ENCODE assay signal across 1 cellular context in the genomic region with DNA sequence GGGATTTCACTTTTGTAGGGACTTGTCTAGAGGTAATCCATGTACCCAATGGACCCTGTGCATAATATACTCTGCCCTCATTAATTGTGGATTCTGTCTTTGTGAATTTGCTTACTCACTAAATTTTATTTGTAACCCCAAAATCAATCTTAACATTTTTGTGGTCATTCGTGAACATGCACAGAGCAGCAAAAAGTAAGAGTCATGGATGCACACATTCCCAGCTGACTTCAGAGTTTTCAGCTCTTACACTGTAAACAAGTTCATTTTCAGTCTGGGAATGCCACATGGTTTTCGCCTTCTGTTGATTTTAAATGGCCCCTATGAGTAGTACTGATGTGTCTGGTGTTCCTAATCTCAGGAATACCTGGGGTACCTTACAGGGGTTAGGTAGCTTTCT.
TF ChIP-seq lines count a peak whose summit lies in the region.

No MANE protein-coding gene starts in this region.

TF ChIP-seq in IMR-90, 13 proteins besides CTCF, POLR2A, EP300 and RAD21:
- TF ChIP-seq RFX5 (IDR thresholded peaks at IDR 0.05; ENCODE audit: low read depth, low read length): no peak
- TF ChIP-seq NFE2L2 (IDR thresholded peaks at IDR 0.05; ENCODE audit: low read depth, low read length): peak; percentile 71; the same call in 1 of the 2 replicates
- peak; percentile 87; the same call in 1 of the 2 replicates for TF ChIP-seq MXI1 (IDR thresholded peaks at IDR 0.05; ENCODE audit: borderline replicate concordance, low read depth, low read length)
- TF ChIP-seq FOS (IDR thresholded peaks at IDR 0.05; ENCODE audit: low read depth, low read length): no peak
- TF ChIP-seq MAFK (IDR thresholded peaks at IDR 0.05; ENCODE audit: low read depth, low read length): peak; percentile 84
